14 cellular contexts compared by ENCODE assay signal in the genomic region with DNA sequence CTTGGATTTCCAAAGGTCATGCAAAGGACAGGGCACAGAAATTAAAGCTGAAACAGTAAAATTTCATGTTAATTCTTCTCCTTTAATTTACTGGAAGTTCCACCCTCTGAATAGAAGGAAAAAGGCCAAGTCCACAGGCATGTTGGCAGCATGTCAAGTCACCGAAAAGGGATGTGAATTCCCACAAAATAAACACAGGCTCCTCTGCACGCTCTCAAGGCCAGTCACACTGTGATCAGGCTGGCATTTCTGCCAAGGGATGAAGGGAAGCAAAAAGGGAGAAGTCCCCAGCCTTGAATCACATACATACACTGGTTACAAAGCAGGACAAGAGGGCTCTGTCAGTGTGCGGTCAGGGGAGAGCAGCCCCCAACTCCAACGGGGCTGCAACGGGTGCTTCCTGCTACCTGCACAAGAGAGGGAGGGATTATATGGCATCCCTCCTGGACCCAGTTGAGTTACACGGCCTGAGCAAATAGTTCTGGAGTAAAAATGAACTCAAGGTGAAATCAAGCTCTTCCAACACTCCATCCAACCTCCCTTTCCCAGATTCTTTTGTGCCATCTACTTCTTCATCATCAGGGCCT. TPM values are rescaled to one million over a fixed set of nuclear protein-coding genes. Genes with fewer than 3 reads are reported as not detected.
DNase-seq lines count a peak whose midpoint lies in the region; ATAC-seq and TF ChIP-seq lines count a peak whose summit lies in the region.
"Had no signal": no experiment of that assay in that cellular context is flagged by ENCODE, and none has a peak within 500 bp of the region (broad histone marks: within the 10 kb centered on the region; RNA-seq: fewer than 3 reads in every experiment).

No MANE protein-coding gene starts in this region.

- no peak for TF ChIP-seq CTCF in adrenal gland (IDR thresholded peaks at IDR 0.05)
- no peak for TF ChIP-seq CTCF in heart right ventricle (IDR thresholded peaks at IDR 0.05)
- no peak for TF ChIP-seq CTCF in tibial artery (IDR thresholded peaks at IDR 0.05)

- intact Hi-C loops in adrenal gland (cut with DNase I) (no loop called here), heart right ventricle (cut with DNase I) (loop anchor here in 1 of 10 donors (10.0 kb wide), 1 partner anchor 130 kb away; no protein-coding TSS in a partner anchor), tibial artery (cut with DNase I; ENCODE audit: low total_unique reads) (no loop called here)

- DNase-seq in GM04504 (ENCODE audit: low read depth) (peak; percentile 45), adrenal gland (peak; percentile 45 to 80 (median 70)), heart right ventricle (peak in 1 of 2 donors; percentile 58), smooth muscle cell of the brain vasculature (ENCODE audit: low read depth, low spot score) (peak; percentile 17), tibial artery (no peak), NCI-H187 (lab: John Stamatoyannopoulos, UW) (no peak)
- no peak for DNase-seq in stimulated activated naive CD4-positive, alpha-beta T cell treated with Interleukin-2 at 50 U/mL for 16 hours (lab: John Stamatoyannopoulos, UW)
- DNase-seq: Caco-2; H9; stimulated activated CD4-positive, alpha-beta T cell treated with anti-CD3 and anti-CD28 coated beads, Interleukin-2, amount 100 ng/mL, for 24 hours had no signal

- H3K27ac ChIP-seq in adrenal gland, result peak overlapping the region in 1 of 5 donors; percentile 24
- peak overlapping the region in 1 of 10 donors; percentile 24 for H3K27ac ChIP-seq in heart right ventricle
- H3K27ac ChIP-seq in tibial artery, result peak overlapping the region in 1 of 2 donors; percentile 5
- H3K27ac ChIP-seq: pancreas had no signal

- TF ChIP-seq POLR2A in adrenal gland (IDR thresholded peaks at IDR 0.05), result no peak

- no peaks in the 10 kb centered on the region for H3K36me3 ChIP-seq in adrenal gland (replicated peaks in 1 of 2)
- peaks cover 0 to 12% (median 0%) of the 10 kb centered on the region in 9 donors for H3K36me3 ChIP-seq in heart right ventricle
- no peaks in the 10 kb centered on the region for H3K36me3 ChIP-seq in tibial artery
- H3K36me3 ChIP-seq: pancreas had no signal

- peak in 6 of 8 donors; percentile 17 to 64 (median 42) for ATAC-seq in heart right ventricle
- ATAC-seq: stimulated activated memory B cell treated with anti-CD40 and anti-IgM and Interleukin-4, amounts not matched to agents 10 μg/mL and 1 μg/mL and 100 μg/mL, for 72 hours had no signal

- H3K9me3 ChIP-seq in adrenal gland (replicated peaks in 1 of 3), result no peaks in the 10 kb centered on the region
- H3K9me3 ChIP-seq in heart right ventricle, result no peaks in the 10 kb centered on the region
- no peaks in the 10 kb centered on the region for H3K9me3 ChIP-seq in tibial artery
- H3K9me3 ChIP-seq: Caco-2, pancreas had no signal

- H3K4me3 ChIP-seq in adrenal gland, result no peak overlapping the region
- H3K4me3 ChIP-seq in heart right ventricle, result no peak overlapping the region
- no peak overlapping the region for H3K4me3 ChIP-seq in tibial artery
- H3K4me3 ChIP-seq: pancreas had no signal

- 33 to 42% (median 37%) methylated on average over 6 of the region's 6 CpGs for WGBS in adrenal gland, 4 donors
- 42 to 71% methylated on average over 6 of the region's 6 CpGs for WGBS in heart right ventricle, 2 donors

- no peaks in the 10 kb centered on the region for H3K27me3 ChIP-seq in adrenal gland
- H3K27me3 ChIP-seq in heart right ventricle, result peaks cover 0 to under 1% (median 0%) of the 10 kb centered on the region in 7 donors
- H3K27me3 ChIP-seq in tibial artery, result no peaks in the 10 kb centered on the region
- H3K27me3 ChIP-seq: pancreas had no signal

- H3K4me1 ChIP-seq in adrenal gland (replicated peaks in 1 of 2) (peaks cover 0 to 10% of the 10 kb centered on the region in 2 donors), heart right ventricle (peaks cover 0 to 15% (median 5%) of the 10 kb centered on the region in 9 donors), tibial artery (peaks cover 0 to 9% (median 7%) of the 10 kb centered on the region in 4 donors)
- H3K4me1 ChIP-seq: Caco-2, pancreas had no signal

RNA-seq across cellular contexts. Expression of a gene that starts 6.9 kb away (rescaled TPM):
- total RNA-seq in adrenal gland (1 to 10 TPM in 6 of 8 donors, under 1 TPM in 2; 0.68 to 4.0 (median 1.6) TPM), heart right ventricle (10 to 100 TPM in 6 of 10 donors, 1 to 10 TPM in 4; 5.8 to 16.9 (median 10.4) TPM)
- polyA plus RNA-seq in adrenal gland (1 to 10 TPM; 2.3 to 3.3 (median 2.7) TPM), heart right ventricle (1 to 10 TPM; 3.4 to 8.1 TPM)
- total RNA-seq: Caco-2, OCI-LY7 had no signal
- polyA plus RNA-seq: IgD-negative memory B cell had no signal

Comparison
In these comparisons a context has a peak if more than half of its experiments do, and no peak if none do; other contexts are left out.
1. DNase-seq: peak in GM04504 (single experiment), adrenal gland (7 of 7) and smooth muscle cell of the brain vasculature (single experiment); none in stimulated activated naive CD4-positive, alpha-beta T cell treated with Interleukin-2 at 50 U/mL for 16 hours (single experiment), tibial artery (0 of 2) and NCI-H187 (0 of 2).